Comparison of ENCODE assay signal across 10 cellular contexts in the genomic region with DNA sequence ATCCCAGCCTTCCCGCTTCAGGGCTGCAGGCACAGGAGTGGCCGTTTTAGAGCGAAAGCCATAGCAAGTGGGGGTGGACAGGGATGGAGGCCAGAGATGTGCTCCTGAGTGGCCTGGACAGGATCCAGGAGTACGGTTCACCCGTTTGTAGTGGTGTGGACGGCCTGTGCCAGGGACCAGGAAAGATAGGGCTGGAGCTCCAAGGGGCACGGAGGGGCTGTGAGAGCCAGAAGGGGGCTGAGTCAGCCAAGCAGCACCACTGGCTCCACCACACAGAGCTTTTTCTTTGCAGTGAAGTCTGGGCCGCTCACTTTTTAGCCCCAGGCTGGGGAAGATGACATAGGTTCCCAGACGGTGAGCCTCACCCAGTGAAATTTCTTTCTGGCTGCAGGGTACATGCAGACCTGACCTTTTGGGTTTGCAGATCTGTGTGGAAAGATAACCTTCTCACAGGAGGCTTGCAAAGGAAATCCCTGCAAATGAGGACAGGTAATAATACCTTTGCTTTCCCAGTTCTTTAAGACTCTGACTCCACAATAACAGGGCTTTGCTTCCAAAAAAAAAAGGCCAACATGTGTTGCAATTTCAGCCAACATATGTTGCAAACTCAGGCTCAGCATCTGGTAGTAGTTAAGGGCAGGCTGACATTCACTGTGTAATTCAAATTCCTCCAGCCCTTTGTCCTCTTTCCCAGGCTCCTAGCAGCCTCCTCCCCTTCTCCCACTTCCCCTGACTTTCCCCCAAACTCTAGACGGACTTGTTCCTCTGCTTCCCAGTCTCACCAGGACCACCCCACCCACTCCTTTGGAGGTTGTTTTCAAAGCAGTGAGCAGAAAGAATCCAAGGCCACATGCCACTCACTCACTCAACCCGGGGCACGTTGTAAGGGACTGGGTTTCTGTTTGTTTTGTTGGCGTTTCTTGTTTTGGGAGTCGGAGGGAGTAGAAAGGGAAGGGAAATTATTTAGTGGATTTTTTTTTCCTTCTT. TPM values are rescaled to one million over a fixed set of nuclear protein-coding genes. Genes with fewer than 3 reads are reported as not detected.
DNase-seq lines count a peak whose midpoint lies in the region; ATAC-seq lines count a peak whose summit lies in the region.
"Had no signal": no experiment of that assay in that cellular context is flagged by ENCODE, and none has a peak within 500 bp of the region (broad histone marks: within the 10 kb centered on the region; RNA-seq: fewer than 3 reads in every experiment).

No MANE protein-coding gene starts in this region.

- no peaks in the 10 kb centered on the region for H3K4me1 Mint-ChIP-seq in activated T-cell treated with anti-CD3 and anti-CD28 coated beads, Interleukin-2, amount 50 U/mL, for 4 hours (ENCODE audit: low read depth)

- no peaks in the 10 kb centered on the region for H3K36me3 ChIP-seq in mesodermal cell (ENCODE audit: control insufficient read depth, insufficient read depth, low read length)

- no peak for ATAC-seq in activated T-cell treated with anti-CD3 and anti-CD28 coated beads, Interleukin-2, amount 50 U/mL, for 4 hours
- ATAC-seq in HG02798 (IDR thresholded peaks at IDR 0.05; ENCODE audit: poor library complexity, unreplicated experiment), result no peak

- H3K36me3 Mint-ChIP-seq in activated T-cell treated with anti-CD3 and anti-CD28 coated beads, Interleukin-2, amount 50 U/mL, for 4 hours (ENCODE audit: insufficient read depth), result no peaks in the 10 kb centered on the region

- no peak overlapping the region for H3K4me3 Mint-ChIP-seq in activated T-cell treated with anti-CD3 and anti-CD28 coated beads, Interleukin-2, amount 50 U/mL, for 4 hours

- peaks cover 7% of the 10 kb centered on the region for H3K4me1 ChIP-seq in mesodermal cell (ENCODE audit: control insufficient read depth, insufficient read depth, low read length, poor library complexity, severe bottlenecking)

- DNase-seq in activated CD8-positive, alpha-beta memory T cell treated with anti-CD3 and anti-CD28 coated beads for 24 hours, result peak; percentile 42
- DNase-seq in activated CD8-positive, alpha-beta memory T cell treated with anti-CD3 and anti-CD28 coated beads, Interleukin-2, amount 50 U/mL, for 4 hours, result no peak
- DNase-seq in ecto neural progenitor cell (ENCODE audit: low spot score), result peak; percentile 62
- no peak for DNase-seq in activated T-cell treated with anti-CD3 and anti-CD28 coated beads, Interleukin-2, amount 50 U/mL, for 4 hours
- DNase-seq in SHP77 treated with DMSO at 0.1 percent for 48 hours (lab: John Stamatoyannopoulos, UW), result no peak
- DNase-seq in effector CD4-positive, alpha-beta T cell, result no peak
- DNase-seq: activated CD4-positive, CD25-positive, alpha-beta regulatory T cell; kidney had no signal

- H3K9me3 ChIP-seq in mesodermal cell (ENCODE audit: control insufficient read depth, low read length), result no peaks in the 10 kb centered on the region

- no peaks in the 10 kb centered on the region for H3K9me3 Mint-ChIP-seq in activated T-cell treated with anti-CD3 and anti-CD28 coated beads, Interleukin-2, amount 50 U/mL, for 4 hours

- WGBS in mesodermal cell (ENCODE audit: insufficient coverage in 2 of 2), 2 experiments, result 65 to 70% methylated on average over 8 of the region's 14 CpGs

- H3K27ac ChIP-seq in mesodermal cell (ENCODE audit: low read depth, low read length, severe bottlenecking), result peak overlapping the region; percentile 91

- H3K4me3 ChIP-seq in mesodermal cell (ENCODE audit: extremely low read depth, insufficient read depth, low read length, poor library complexity, severe bottlenecking), result no peak overlapping the region

- peaks cover 1% of the 10 kb centered on the region for H3K27me3 Mint-ChIP-seq in activated T-cell treated with anti-CD3 and anti-CD28 coated beads, Interleukin-2, amount 50 U/mL, for 4 hours (ENCODE audit: low read depth)

RNA-seq across cellular contexts. Expression of a gene that starts 20.3 kb away (rescaled TPM):
- 287 TPM for polyA plus RNA-seq in mesodermal cell (2013, experiment 1 of 2)
- polyA plus RNA-seq in mesodermal cell (2013, experiment 2 of 2), result 279 TPM
- 10 to 100 TPM; 27.3 to 30.0 (median 29.7) TPM for total RNA-seq in activated T-cell treated with anti-CD3 and anti-CD28 coated beads, Interleukin-2, amount 50 U/mL, for 4 hours

RNA-seq across cellular contexts. Expression of a gene that starts 59.2 kb away (rescaled TPM):
- 17.8 TPM for polyA plus RNA-seq in mesodermal cell (2013, experiment 1 of 2)
- polyA plus RNA-seq in mesodermal cell (2013, experiment 2 of 2), result 19.6 TPM
- total RNA-seq in activated T-cell treated with anti-CD3 and anti-CD28 coated beads, Interleukin-2, amount 50 U/mL, for 4 hours, result not detected

Comparison
In these comparisons a context has a peak if more than half of its experiments do, and no peak if none do; other contexts are left out.
1. DNase-seq: peak in activated CD8-positive, alpha-beta memory T cell treated with anti-CD3 and anti-CD28 coated beads for 24 hours (single experiment) and ecto neural progenitor cell (single experiment); none in activated CD8-positive, alpha-beta memory T cell treated with anti-CD3 and anti-CD28 coated beads, Interleukin-2, amount 50 U/mL, for 4 hours (single experiment), activated T-cell treated with anti-CD3 and anti-CD28 coated beads, Interleukin-2, amount 50 U/mL, for 4 hours (single experiment), SHP77 treated with DMSO at 0.1 percent for 48 hours (single experiment) and effector CD4-positive, alpha-beta T cell (single experiment).